Comparison of ENCODE assay signal across 8 cellular contexts in genomic region chr19:42076375-42076944, GRCh38. TPM values are rescaled to one million over a fixed set of nuclear protein-coding genes. Genes with fewer than 3 reads are reported as not detected.
DNase-seq lines count a peak whose midpoint lies in the region; TF ChIP-seq lines count a peak whose summit lies in the region.

No MANE protein-coding gene starts in this region.

- peak overlapping the region; percentile 80 to 97 (median 96) for H3K27ac ChIP-seq in Peyer's patch
- H3K27ac ChIP-seq in cingulate gyrus (ENCODE audit: low read depth, low read length): peak overlapping the region; percentile 69
- H3K27ac ChIP-seq in muscle layer of duodenum (ENCODE audit: low read length): peak overlapping the region; percentile 71
- H3K27ac ChIP-seq in testis: peak overlapping the region; percentile 79 to 91

- H3K4me1 Mint-ChIP-seq in Calu3 (ENCODE audit: low read depth, unreplicated experiment): peaks cover 33% of the 10 kb centered on the region

- CTCF ChIA-PET in Calu3 (lab: Charles Lee): interaction anchor here (0.7 to 0.9 kb wide), 6 partner anchors 28 to 237 kb away, joined by 3 to 5 read pairs (median 3); partner anchors contain the start of gene TMEM145

- H3K9me3 Mint-ChIP-seq in Calu3 (ENCODE audit: low read depth, unreplicated experiment): no peaks in the 10 kb centered on the region

- DNase-seq in Calu3 (no peak), Peyer's patch (peak in 2 of 3 donors; percentile 58 to 70), testis (peak; percentile 63), DMS153 treated with DMSO at 0.1 percent for 48 hours (lab: John Stamatoyannopoulos, UW; ENCODE audit: unreplicated experiment) (no peak), HuH-7.5 (ENCODE audit: low spot score) (no peak), cerebellar cortex (ENCODE audit: low spot score) (no peak)

- BruUV-seq in Calu3 (replicated peaks; lab: Mats Ljungman, UMichigan): no TSS peak

- H3K27me3 Mint-ChIP-seq in Calu3 (ENCODE audit: unreplicated experiment): peaks cover under 1% of the 10 kb centered on the region

- TF ChIP-seq CTCF in Calu3 (IDR thresholded peaks at IDR 0.05; ENCODE audit: unreplicated experiment) (no peak), Peyer's patch (IDR thresholded peaks at IDR 0.05) (no peak), testis (IDR thresholded peaks at IDR 0.05) (no peak)

- H3K4me1 ChIP-seq in Peyer's patch (peaks cover 0 to 21% (median 5%) of the 10 kb centered on the region in 4 donors), muscle layer of duodenum (ENCODE audit: control insufficient read depth in 1 of 2, insufficient read depth in 2 of 2, low read length in 2 of 2) (peaks cover 14 to 23% of the 10 kb centered on the region in 2 donors), testis (peaks cover 13% of the 10 kb centered on the region)

- H3K9me3 ChIP-seq in Peyer's patch (no peaks in the 10 kb centered on the region), muscle layer of duodenum (ENCODE audit: control insufficient read depth in 1 of 2, low read length in 2 of 2) (no peaks in the 10 kb centered on the region), testis (no peaks in the 10 kb centered on the region)

- H3K27ac Mint-ChIP-seq in Calu3 (ENCODE audit: unreplicated experiment): peak overlapping the region; percentile 96

- peaks cover 50% of the 10 kb centered on the region for H3K36me3 Mint-ChIP-seq in Calu3 (ENCODE audit: insufficient read depth, unreplicated experiment)

- H3K36me3 ChIP-seq in Peyer's patch: peaks cover 0 to 30% (median 0%) of the 10 kb centered on the region in 3 donors
- H3K36me3 ChIP-seq in muscle layer of duodenum (ENCODE audit: control insufficient read depth in 1 of 2, insufficient read depth in 2 of 2, low read length in 2 of 2): peaks cover 25 to 32% of the 10 kb centered on the region in 2 donors
- H3K36me3 ChIP-seq in testis (ENCODE audit: low read depth, missing control alignments): no peaks in the 10 kb centered on the region

- H3K4me3 ChIP-seq in Peyer's patch: peak overlapping the region; percentile 89 to 100 (median 96)
- H3K4me3 ChIP-seq in muscle layer of duodenum (ENCODE audit: low read depth in 1 of 2, low read length in 2 of 2): peak overlapping the region; percentile 83 to 93
- peak overlapping the region; percentile 91 to 96 for H3K4me3 ChIP-seq in testis

- H3K27me3 ChIP-seq in Peyer's patch (no peaks in the 10 kb centered on the region), muscle layer of duodenum (ENCODE audit: low read depth, low read length) (no peaks in the 10 kb centered on the region), testis (no peaks in the 10 kb centered on the region)

- TF ChIP-seq POLR2A in Peyer's patch (IDR thresholded peaks at IDR 0.05): no peak
- TF ChIP-seq POLR2A in testis (IDR thresholded peaks at IDR 0.05): no peak

- peak overlapping the region; percentile 90 for H3K4me3 Mint-ChIP-seq in Calu3 (ENCODE audit: low read depth, unreplicated experiment)

- WGBS in testis, 2 donors: 1 to 3% methylated on average over 19 to 33 of the region's 33 CpGs

- intact Hi-C loops in Calu3 (cut with micrococcal nuclease; ENCODE audit: unreplicated experiment) (no loop called here), testis (cut with DNase I; ENCODE audit: low total_unique reads) (no loop called here)

RNA-seq across cellular contexts. Expression of gene ZNF574, which starts 0.5 kb away (rescaled TPM):
- total RNA-seq in Calu3 (2022) (22.0 and 22.1 TPM in 2 replicates), Peyer's patch (10 to 100 TPM; 11.0 to 24.2 (median 17.0) TPM), testis (10 to 100 TPM; 63.2 to 64.8 TPM)
- 47.4 TPM for polyA plus RNA-seq in testis (ENCODE audit: insufficient read depth, low read depth, low replicate concordance)

RNA-seq across cellular contexts. Expression of gene GRIK5, which starts 6.5 kb away (rescaled TPM):
- total RNA-seq in Calu3 (2022) (0.44 and 0.61 TPM in 2 replicates), Peyer's patch (1 to 10 TPM in 2 of 4 donors, under 1 TPM in 2; 0.57 to 7.4 (median 0.89) TPM), testis (10 to 100 TPM; 43.8 to 87.4 TPM)
- polyA plus RNA-seq in testis (ENCODE audit: insufficient read depth, low read depth, low replicate concordance): 31.7 TPM

RNA-seq across cellular contexts. Expression of gene POU2F2, which starts 55.8 kb away (rescaled TPM):
- total RNA-seq in Calu3 (2022) (3.9 and 4.6 TPM in 2 replicates), Peyer's patch (10 to 100 TPM in 1 of 4 donors, 1 to 10 TPM in 2, under 1 TPM in 1; 0.88 to 30.5 (median 3.2) TPM), testis (10 to 100 TPM in 1 of 2 donors, 1 to 10 TPM in 1; 9.4 to 20.6 TPM)
- polyA plus RNA-seq in testis (ENCODE audit: insufficient read depth, low read depth, low replicate concordance): 13.2 TPM

Comparison
In these comparisons a context has a peak if more than half of its experiments do, and no peak if none do; other contexts are left out.
1. DNase-seq: peak in Peyer's patch (2 of 3) and testis (single experiment); none in Calu3 (single experiment), DMS153 treated with DMSO at 0.1 percent for 48 hours (single experiment), HuH-7.5 (single experiment) and cerebellar cortex (single experiment).
2. RNA of gene GRIK5, which starts 6.5 kb away (total RNA-seq): 43.8 to 87.4 TPM in testis; 0.57 to 7.4 TPM in Peyer's patch and 0.44 to 0.61 TPM in Calu3; every median in the first group is over 4 times any median in the second.
3. Peak in every context shown above with its lines, with median percentiles within 50 percentile points of each other: H3K27ac ChIP-seq and H3K4me3 ChIP-seq.